ENCODE assay signal across 9 cellular contexts in the genomic region with DNA sequence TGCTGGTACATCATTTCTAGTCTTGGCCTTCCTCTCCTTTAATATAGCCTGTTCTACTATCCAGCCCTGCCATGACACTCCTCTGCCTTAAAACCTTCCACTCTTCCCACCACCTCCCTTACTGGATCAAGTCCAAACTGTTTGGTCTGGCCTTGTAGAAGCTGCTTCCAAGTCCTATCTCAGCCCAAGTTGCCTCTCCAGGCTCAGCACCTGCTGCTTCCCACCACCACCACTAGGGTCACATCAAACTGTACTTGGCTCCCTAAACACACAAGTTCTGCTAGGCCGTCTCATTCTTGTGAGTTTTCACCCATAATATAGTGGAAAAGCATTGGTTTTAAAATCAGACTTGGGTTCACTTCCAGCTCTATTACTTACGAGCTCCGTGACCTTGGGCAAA. TPM values are rescaled to one million over a fixed set of nuclear protein-coding genes. Genes with fewer than 3 reads are reported as not detected.
DNase-seq lines count a peak whose midpoint lies in the region; ATAC-seq, FAIRE-seq and TF ChIP-seq lines count a peak whose summit lies in the region.
"Had no signal": no experiment of that assay in that cellular context is flagged by ENCODE, and none has a peak within 500 bp of the region (broad histone marks: within the 10 kb centered on the region; RNA-seq: fewer than 3 reads in every experiment).

No MANE protein-coding gene starts in this region.

- intact Hi-C loops in K562 (cut with micrococcal nuclease) = loop anchor here (5.0 kb wide), 2 partner anchors 54 to 104 kb away; a partner anchor contains a TSS
- intact Hi-C loops in left lung (cut with DNase I) = no loop called here

- 83% methylated on average over 3 of the region's 3 CpGs for WGBS in SK-N-SH (ENCODE audit: low lambda C conversion rate)
- 23% methylated on average over 3 of the region's 3 CpGs for WGBS in K562 (ENCODE audit: insufficient coverage, low coverage, missing lambda C conversion rate)

- H3K27me3 ChIP-seq in SK-N-SH (ENCODE audit: insufficient read depth) (no peaks in the 10 kb centered on the region), K562 (ENCODE audit: control insufficient read depth in 2 of 2, insufficient read depth in 2 of 2, low read length in 2 of 2) (no peaks in the 10 kb centered on the region; a peak in 1 of 5 replicates), left lung (no peaks in the 10 kb centered on the region)

- peak; percentile 88 for ATAC-seq in K562
- no peak for ATAC-seq in left lung
- no peak for ATAC-seq in HG03469 (IDR thresholded peaks at IDR 0.05; ENCODE audit: unreplicated experiment)

- H3K79me2 ChIP-seq in SK-N-SH (ENCODE audit: insufficient read depth) (peaks cover 54% of the 10 kb centered on the region), K562 (ENCODE audit: control insufficient read depth, insufficient read depth, low read length) (peaks cover 62% of the 10 kb centered on the region)

- no peaks in the 10 kb centered on the region for H3F3A ChIP-seq in SK-N-SH (replicated peaks; ENCODE audit: insufficient read depth)

- H3K36me3 ChIP-seq in SK-N-SH (replicated peaks in 1 of 2; ENCODE audit: control insufficient read depth in 1 of 2, insufficient read depth in 2 of 2, low read length in 1 of 2) = peaks cover 4 to 5% of the 10 kb centered on the region in 2 experiments
- peaks cover 29% of the 10 kb centered on the region for H3K36me3 ChIP-seq in K562 (ENCODE audit: control insufficient read depth, insufficient read depth, low read length)
- H3K36me3 ChIP-seq in left lung = no peaks in the 10 kb centered on the region

- in situ Hi-C loops in K562 (cut with MboI) = no loop called here

- H3K9me2 ChIP-seq in SK-N-SH = no peaks in the 10 kb centered on the region

- POLR2A ChIA-PET in SK-N-SH (lab: Yijun Ruan, JAX) = no interaction called here
- POLR2A ChIA-PET in K562 (lab: Yijun Ruan, JAX) = interaction anchor here (1.3 kb wide), 1 partner anchor 97 kb away, joined by 3 read pairs; no protein-coding TSS in a partner anchor

- H4K20me1 ChIP-seq in SK-N-SH (ENCODE audit: insufficient read depth) (peaks cover 32% of the 10 kb centered on the region), K562 (replicated peaks; ENCODE audit: control insufficient read depth, insufficient read depth, low read length) (peaks cover 4% of the 10 kb centered on the region; the same call in 1 of the 2 replicates)

- TF ChIP-seq POLR2A in K562 (conservative IDR thresholded peaks at IDR 0.05) = no peak

- H3K9ac ChIP-seq in SK-N-SH = no peak overlapping the region
- H3K9ac ChIP-seq in K562 (ENCODE audit: insufficient read depth in 1 of 2, low read depth in 2 of 2, low read length in 2 of 2) = no peak overlapping the region; a peak in 1 of 4 replicates

- TF ChIP-seq CTCF in SK-N-SH (IDR thresholded peaks at IDR 0.05) = peak; percentile 58
- TF ChIP-seq CTCF in K562 (IDR thresholded peaks at IDR 0.05 in 2 of 3, conservative IDR thresholded peaks at IDR 0.05 in 1 of 3; ENCODE audit: insufficient read depth in 2 of 3, low read depth in 1 of 3, low read length in 3 of 3) = peak; percentile 65 to 83 (median 73)
- peak; percentile 17 to 30 for TF ChIP-seq CTCF in left lung (IDR thresholded peaks at IDR 0.05)

- peak overlapping the region; percentile 49; the same call in 1 of the 2 replicates for H3K4me2 ChIP-seq in SK-N-SH
- H3K4me2 ChIP-seq in K562 (ENCODE audit: insufficient read depth, low read length) = peak overlapping the region; percentile 65

- BruUV-seq in K562 (replicated peaks; lab: Mats Ljungman, UMichigan) = no TSS peak

- H3K4me1 ChIP-seq in SK-N-SH (ENCODE audit: control insufficient read depth in 1 of 2, insufficient read depth in 2 of 2, low read depth in 1 of 2, low read length in 1 of 2) (peaks cover 0 to 2% of the 10 kb centered on the region in 2 experiments; a peak in 2 of 4 replicates), K562 (replicated peaks in 1 of 2; ENCODE audit: control insufficient read depth in 2 of 2, insufficient read depth in 2 of 2, low read length in 2 of 2) (peaks cover 8 to 11% of the 10 kb centered on the region in 2 experiments; a peak in 4 of 5 replicates), left lung (peaks cover 9 to 27% of the 10 kb centered on the region in 2 donors)

- H3K27ac ChIP-seq in SK-N-SH (ENCODE audit: low read depth in 2 of 2, low read length in 1 of 2) (no peak overlapping the region), K562 (ENCODE audit: extremely low read depth, low read depth, low read length) (no peak overlapping the region), left lung (no peak overlapping the region)

- no peaks in the 10 kb centered on the region for H3K9me1 ChIP-seq in K562 (ENCODE audit: control insufficient read depth, insufficient read depth, low read length)

- no peaks in the 10 kb centered on the region; the same call in 1 of the 2 replicates for H3K9me3 ChIP-seq in SK-N-SH
- peaks cover 4% of the 10 kb centered on the region; the same call in 1 of the 2 replicates for H3K9me3 ChIP-seq in K562 (replicated peaks; ENCODE audit: control insufficient read depth, insufficient read depth, low read depth, low read length)
- H3K9me3 ChIP-seq in left lung = peaks cover 0 to 8% of the 10 kb centered on the region in 2 donors

- peak; percentile 91 for FAIRE-seq in K562 (lab: Jason Lieb, UNC)

- TF ChIP-seq EP300 in SK-N-SH (IDR thresholded peaks at IDR 0.05; ENCODE audit: borderline replicate concordance in 1 of 2, low read depth in 1 of 2, low read length in 1 of 2) (no peak), K562 (IDR thresholded peaks at IDR 0.05; ENCODE audit: low read length) (no peak)

- CTCF ChIA-PET in SK-N-SH (lab: Yijun Ruan, JAX) = interaction anchor here (0.6 to 8.8 kb wide), 15 partner anchors 8 to 196 kb away, joined by 3 to 46 read pairs (median 4); no protein-coding TSS in a partner anchor
- CTCF ChIA-PET in K562 (lab: Yijun Ruan, JAX; ENCODE audit: low intra/inter-chr PET ratio) = no interaction called here

- no peak for TF ChIP-seq RAD21 in SK-N-SH (IDR thresholded peaks at IDR 0.05; ENCODE audit: low read length)
- 0 out of 4 replicates have a peak, but pooled peaks of 1 of the 2 experiments have one; percentile 31 for TF ChIP-seq RAD21 in K562 (CRISPR knock-in tag; conservative IDR thresholded peaks at IDR 0.05 in 1 of 2, IDR thresholded peaks at IDR 0.05 in 1 of 2)

- H3K4me3 ChIP-seq in SK-N-SH (ENCODE audit: low read depth in 2 of 2, low read length in 1 of 2) = no peak overlapping the region; a peak in 1 of 4 replicates
- H3K4me3 ChIP-seq in K562 = no peak overlapping the region
- no peak overlapping the region for H3K4me3 ChIP-seq in left lung

- H2AFZ ChIP-seq in SK-N-SH (ENCODE audit: low read depth) (no peak overlapping the region), K562 (ENCODE audit: low read depth, low read length) (no peak overlapping the region)

- peak; percentile 9 for DNase-seq in NCI-H345 (lab: John Stamatoyannopoulos, UW)
- no peak for DNase-seq in NCI-H345 treated with DMSO at 0.1 percent for 48 hours (lab: John Stamatoyannopoulos, UW; ENCODE audit: unreplicated experiment)
- DNase-seq in HK-2 (ENCODE audit: unreplicated experiment) = peak; percentile 7
- DNase-seq in SK-N-SH = peak; percentile 60
- peak; percentile 62 to 83 (median 70) for DNase-seq in K562 (ENCODE audit: extremely low read depth in 1 of 4, low spot score in 3 of 4)
- DNase-seq in left lung = no peak
- DNase-seq in midbrain (lab: John Stamatoyannopoulos, UW) = no peak

TF ChIP-seq in SK-N-SH, 30 proteins besides CTCF, POLR2A, EP300 and RAD21 (continues in another document):
- no peak for TF ChIP-seq JUND (IDR thresholded peaks at IDR 0.05)

RNA-seq across cellular contexts. Expression of a gene that starts 1.4 kb away (rescaled TPM):
- polyA plus RNA-seq in SK-N-SH (2012; rRNA removed) = 97.4 and 116 TPM in 2 replicates
- 129 and 149 TPM in 2 replicates for polyA plus RNA-seq in SK-N-SH (2012; cell fraction: cytosol; rRNA removed)
- 34.0 and 34.2 TPM in 2 replicates for polyA plus RNA-seq in SK-N-SH (2012; cell fraction: nucleus; rRNA removed)
- total RNA-seq in K562 (2011; cell fraction: chromatin; rRNA removed; ENCODE audit: low replicate concordance) = 8.5 and 9.1 TPM in 2 replicates
- total RNA-seq in K562 (2011; cell fraction: nucleolus; rRNA removed) = 14.0 and 14.7 TPM in 2 replicates
- 15.0 and 20.9 TPM in 2 replicates for total RNA-seq in K562 (2011; cell fraction: nucleoplasm; rRNA removed)
- total RNA-seq in K562 (2014; rRNA removed) = 105 and 115 TPM in 2 replicates
- total RNA-seq in K562 (2014; rRNA removed; fragmentation: Illumina TruSeq; extraction: Trizol) = 105 and 114 TPM in 2 replicates
- 122 and 133 TPM in 2 replicates for total RNA-seq in K562 (2015; rRNA removed; fragmentation: Illumina TruSeq; extraction: Trizol)
- total RNA-seq in K562 (2021) = 126 and 134 TPM in 2 replicates
- polyA plus RNA-seq in K562 (2011; rRNA removed) = 135 and 165 TPM in 2 replicates
- 122 and 153 TPM in 2 replicates for polyA plus RNA-seq in K562 (2011; cell fraction: cytosol; rRNA removed)
- 35.7 and 49.8 TPM in 2 replicates for polyA plus RNA-seq in K562 (2011; cell fraction: nucleus; rRNA removed)
- polyA plus RNA-seq in K562 (2012) = 157 and 216 TPM in 2 replicates
- polyA plus RNA-seq in K562 (2014; fragmentation: Illumina TruSeq; extraction: Trizol) = 198 and 204 TPM in 2 replicates
- 100 to 1,000 TPM; 126 to 189 TPM for polyA plus RNA-seq in K562 (2014; fragmentation: Nextera tagmentation; extraction: Ambion mirVana)
- polyA plus RNA-seq in K562 (2014; rRNA removed) = 194 and 212 TPM in 2 replicates
- 106 and 126 TPM in 2 replicates for polyA minus RNA-seq in K562 (2011; rRNA and poly(A)+ RNA removed)
- polyA minus RNA-seq in K562 (2011; cell fraction: cytosol; rRNA and poly(A)+ RNA removed) = 50.4 and 52.5 TPM in 2 replicates
- 8.5 and 15.7 TPM in 2 replicates for polyA minus RNA-seq in K562 (2011; cell fraction: nucleus; rRNA and poly(A)+ RNA removed)
- 10 to 100 TPM; 42.9 to 43.4 TPM for total RNA-seq in left lung

RNA-seq across cellular contexts. Expression of a gene that starts 1.5 kb away (rescaled TPM):
- polyA plus RNA-seq in SK-N-SH (2012; rRNA removed) = not detected in 2 replicates
- 0.06 and 0.09 TPM in 2 replicates for polyA plus RNA-seq in SK-N-SH (2012; cell fraction: cytosol; rRNA removed)
- 0.11 and 0.16 TPM in 2 replicates for polyA plus RNA-seq in SK-N-SH (2012; cell fraction: nucleus; rRNA removed)
- total RNA-seq in K562 (2011; cell fraction: chromatin; rRNA removed; ENCODE audit: low replicate concordance) = not detected in 2 replicates
- total RNA-seq in K562 (2011; cell fraction: nucleolus; rRNA removed) = not detected in 2 replicates
- total RNA-seq in K562 (2011; cell fraction: nucleoplasm; rRNA removed) = not detected in 2 replicates
- not detected in 2 replicates for total RNA-seq in K562 (2014; rRNA removed)
- total RNA-seq in K562 (2014; rRNA removed; fragmentation: Illumina TruSeq; extraction: Trizol) = not detected in 2 replicates
- not detected in 2 replicates for total RNA-seq in K562 (2015; rRNA removed; fragmentation: Illumina TruSeq; extraction: Trizol)
- not detected in 2 replicates for total RNA-seq in K562 (2021)
- not detected in 2 replicates for polyA plus RNA-seq in K562 (2011; rRNA removed)
- polyA plus RNA-seq in K562 (2011; cell fraction: cytosol; rRNA removed) = not detected in 2 replicates
- not detected in 2 replicates for polyA plus RNA-seq in K562 (2011; cell fraction: nucleus; rRNA removed)
- polyA plus RNA-seq in K562 (2012) = not detected in 2 replicates
- not detected in 2 replicates for polyA plus RNA-seq in K562 (2014; fragmentation: Illumina TruSeq; extraction: Trizol)
- polyA plus RNA-seq in K562 (2014; fragmentation: Nextera tagmentation; extraction: Ambion mirVana) = not detected
- polyA plus RNA-seq in K562 (2014; rRNA removed) = not detected in 2 replicates
- polyA minus RNA-seq in K562 (2011; rRNA and poly(A)+ RNA removed) = not detected in 2 replicates
- not detected in 2 replicates for polyA minus RNA-seq in K562 (2011; cell fraction: cytosol; rRNA and poly(A)+ RNA removed)
- polyA minus RNA-seq in K562 (2011; cell fraction: nucleus; rRNA and poly(A)+ RNA removed) = not detected in 2 replicates
- total RNA-seq in left lung = 1 to 10 TPM in 1 of 2 donors, not detected in 1; 3.0 TPM
- total RNA-seq: glomerular endothelial cell had no signal

Comparison
In these comparisons a context has a peak if more than half of its experiments do, and no peak if none do; other contexts are left out.
1. DNase-seq: peak in NCI-H345 (single experiment), HK-2 (single experiment), SK-N-SH (single experiment) and K562 (4 of 4); none in NCI-H345 treated with DMSO at 0.1 percent for 48 hours (single experiment), left lung (0 of 2) and midbrain (single experiment).
2. Peak in every context shown above with its lines, with median percentiles within 50 percentile points of each other: CTCF ChIP-seq.